8 cellular contexts compared by ENCODE assay signal in the genomic region with DNA sequence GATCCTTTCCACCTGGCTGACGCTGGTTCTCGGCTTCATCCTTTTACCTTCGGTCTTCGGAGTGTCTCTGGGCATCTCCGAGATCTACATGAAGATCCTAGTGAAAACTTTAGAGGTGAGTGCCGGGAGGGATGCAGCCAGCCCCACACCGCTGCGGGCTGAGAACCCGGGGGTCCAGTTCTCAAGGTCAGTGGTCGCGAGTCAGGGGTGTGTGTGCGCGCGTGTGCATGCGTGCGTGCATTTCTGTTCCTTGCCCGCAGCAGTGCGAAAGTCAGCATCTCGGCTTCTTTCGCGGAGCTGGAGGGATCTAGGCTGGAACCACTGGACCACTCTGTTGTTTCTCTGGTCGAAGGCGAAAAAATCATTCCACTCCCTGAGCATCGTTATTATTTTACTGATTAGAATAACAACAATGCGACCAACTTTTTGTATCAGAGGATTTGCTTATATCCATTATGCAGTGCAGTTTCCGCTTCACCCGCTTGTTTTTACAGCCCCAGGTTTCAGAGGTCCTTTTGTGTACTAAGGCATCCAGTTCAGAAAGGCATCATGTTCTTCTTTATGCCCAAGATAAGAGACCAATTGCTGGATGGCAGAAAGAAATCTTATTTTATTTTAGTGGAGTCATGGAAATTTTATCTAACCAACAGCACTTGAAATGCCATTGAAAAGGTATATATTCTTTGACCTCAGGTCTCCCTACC. TPM values are rescaled to one million over a fixed set of nuclear protein-coding genes. Genes with fewer than 3 reads are reported as not detected.
DNase-seq lines count a peak whose midpoint lies in the region; ATAC-seq and TF ChIP-seq lines count a peak whose summit lies in the region.

No MANE protein-coding gene starts in this region.

- H3K36me3 ChIP-seq in thymus (ENCODE audit: control insufficient read depth, insufficient read depth) = no peaks in the 10 kb centered on the region

- H3K4me1 ChIP-seq in thymus (ENCODE audit: control insufficient read depth, insufficient read depth, low read length) = peaks cover 5% of the 10 kb centered on the region

- no peak overlapping the region for H3K27ac ChIP-seq in thymus (ENCODE audit: low read depth)

- DNase-seq in activated CD4-positive, alpha-beta T cell treated with anti-CD3 and anti-CD28 coated beads for 48 hours = peak; percentile 6
- DNase-seq in activated CD4-positive, alpha-beta T cell treated with anti-CD3 and anti-CD28 coated beads, Interleukin-2, amount 50 U/mL, for 48 hours = no peak
- DNase-seq in astrocyte of the hippocampus (ENCODE audit: low read depth, low spot score) (peak; percentile 51), left kidney (ENCODE audit: low read depth, low spot score) (peak; percentile 33), GM10248 (ENCODE audit: extremely low spot score) (no peak)

- CTCF ChIA-PET in GM10248 (lab: Yijun Ruan, JAX) = interaction anchor here (1.2 kb wide), 1 partner anchor 963 kb away, joined by 3 read pairs; no protein-coding TSS in a partner anchor

- TF ChIP-seq CTCF in GM10248 (IDR thresholded peaks at IDR 0.05; ENCODE audit: control extremely low read depth, extremely low read depth, low read depth, missing control alignments) = no peak

- peak overlapping the region; percentile 49 for H3K4me3 ChIP-seq in thymus (ENCODE audit: low read length)

- H3K9me3 ChIP-seq in thymus (ENCODE audit: control insufficient read depth) = no peaks in the 10 kb centered on the region

- H3K27me3 ChIP-seq in thymus (ENCODE audit: control insufficient read depth, insufficient read depth) = peaks cover 27% of the 10 kb centered on the region

- no peak for ATAC-seq in HG03457 (IDR thresholded peaks at IDR 0.05; ENCODE audit: unreplicated experiment)
- ATAC-seq in GM18517 (IDR thresholded peaks at IDR 0.05; ENCODE audit: unreplicated experiment) = no peak

- 16% methylated on average over 27 of the region's 27 CpGs for WGBS in thymus

- POLR2A ChIA-PET in GM10248 (lab: Yijun Ruan, JAX) = no interaction called here

RNA-seq across cellular contexts. Expression of a gene that starts 0.9 kb away (rescaled TPM):
- polyA plus RNA-seq in thymus = 2.6 TPM

RNA-seq across cellular contexts. Expression of a gene that starts 51.9 kb away (rescaled TPM):
- 17.7 TPM for polyA plus RNA-seq in thymus

Comparison
In these comparisons a context has a peak if more than half of its experiments do, and no peak if none do; other contexts are left out.
1. DNase-seq: peak in activated CD4-positive, alpha-beta T cell treated with anti-CD3 and anti-CD28 coated beads for 48 hours (single experiment), astrocyte of the hippocampus (single experiment) and left kidney (single experiment); none in activated CD4-positive, alpha-beta T cell treated with anti-CD3 and anti-CD28 coated beads, Interleukin-2, amount 50 U/mL, for 48 hours (0 of 2) and GM10248 (single experiment).